ENCODE assay signal across 5 cellular contexts in genomic region chr5:97606531-97606930, GRCh38.
"Had no signal": no experiment of that assay in that cellular context is flagged by ENCODE, and none has a peak within 500 bp of the region (broad histone marks: within the 10 kb centered on the region; RNA-seq: fewer than 3 reads in every experiment).

No MANE protein-coding gene starts in this region.

- H3K27me3 Mint-ChIP-seq: IgD-negative memory B cell had no signal

- H3K4me1 Mint-ChIP-seq: GM23338, H9 had no signal

- H3K9me3 Mint-ChIP-seq: GM23338 had no signal

- H3K27ac Mint-ChIP-seq: GM23338, H9, IgD-negative memory B cell had no signal

- DNase-seq: H9, HCEC 1CT had no signal

- H3K4me3 Mint-ChIP-seq: GM23338, H9, IgD-negative memory B cell had no signal

- ATAC-seq: GM23338, HepG2 had no signal
